Comparison of ENCODE assay signal across 23 cellular contexts in genomic region chr1:18919174-18919905, GRCh38. TPM values are rescaled to one million over a fixed set of nuclear protein-coding genes. Genes with fewer than 3 reads are reported as not detected.
A peak's percentile ranks its signal among the peaks of the same experiment; 100 is the strongest.
DNase-seq lines count a peak whose midpoint lies in the region; ATAC-seq and TF ChIP-seq lines count a peak whose summit lies in the region.
"Had no signal": no experiment of that assay in that cellular context is flagged by ENCODE, and none has a peak within 500 bp of the region (broad histone marks: within the 10 kb centered on the region; RNA-seq: fewer than 3 reads in every experiment).

No MANE protein-coding gene starts in this region.

- H3K4me1 ChIP-seq in trophoblast cell (ENCODE audit: control insufficient read depth in 1 of 2, insufficient read depth in 2 of 2, low read length in 2 of 2): peaks cover 48 to 54% of the 10 kb centered on the region in 2 experiments
- H3K4me1 ChIP-seq: BE2C had no signal

- TF ChIP-seq CTCF in WTC11 (IDR thresholded peaks at IDR 0.05) (no peak), glutamatergic neuron (IDR thresholded peaks at IDR 0.05; ENCODE audit: partially characterized antibody, unreplicated experiment) (no peak)

- no peak overlapping the region for H4K12ac ChIP-seq in trophoblast cell (ENCODE audit: low read depth, low read length)

- peaks cover 62% of the 10 kb centered on the region for H3K36me3 Mint-ChIP-seq in activated T-cell treated with anti-CD3 and anti-CD28 coated beads, Interleukin-2, amount 50 U/mL, for 24 hours (ENCODE audit: low read depth)
- H3K36me3 Mint-ChIP-seq in activated T-cell treated with anti-CD3 and anti-CD28 coated beads, Interleukin-2, amount 50 U/mL, for 4 hours (ENCODE audit: insufficient read depth): peaks cover 9% of the 10 kb centered on the region
- no peaks in the 10 kb centered on the region for H3K36me3 Mint-ChIP-seq in WTC11
- peaks cover under 1% of the 10 kb centered on the region for H3K36me3 Mint-ChIP-seq in glutamatergic neuron (ENCODE audit: unreplicated experiment)

- no peak overlapping the region for H3K9ac ChIP-seq in trophoblast cell (ENCODE audit: low read length)

- H3K27ac Mint-ChIP-seq in activated T-cell treated with anti-CD3 and anti-CD28 coated beads, Interleukin-2, amount 50 U/mL, for 24 hours: peak overlapping the region; percentile 55
- H3K27ac Mint-ChIP-seq in WTC11: 0 out of 2 replicates have a peak overlapping the region, but pooled peaks have one; percentile 36
- peak overlapping the region; percentile 85 for H3K27ac Mint-ChIP-seq in glutamatergic neuron (ENCODE audit: unreplicated experiment)

- H2BK5ac ChIP-seq in trophoblast cell (ENCODE audit: low read depth, low read length, poor library complexity): peak overlapping the region; percentile 76

- peak overlapping the region; percentile 78 for H4K91ac ChIP-seq in trophoblast cell (ENCODE audit: low read depth, low read length)

- peak overlapping the region; percentile 87 for H2BK12ac ChIP-seq in trophoblast cell (ENCODE audit: low read length)

- no peaks in the 10 kb centered on the region for H3K27me3 ChIP-seq in trophoblast cell (ENCODE audit: insufficient read depth, low read length)
- H3K27me3 ChIP-seq: BE2C, MG63, SJCRH30 had no signal

- H3K18ac ChIP-seq in trophoblast cell (ENCODE audit: low read length): peak overlapping the region; percentile 88

- ATAC-seq in activated T-cell treated with anti-CD3 and anti-CD28 coated beads, Interleukin-2, amount 50 U/mL, for 4 hours: no peak
- no peak for ATAC-seq in WTC11
- ATAC-seq: HCT116, HepG2 had no signal

- H2AFZ ChIP-seq in trophoblast cell (ENCODE audit: insufficient read depth, low read length, poor library complexity): no peak overlapping the region

- H3K4ac ChIP-seq in trophoblast cell (ENCODE audit: low read depth, low read length): peak overlapping the region; percentile 48

- peak overlapping the region; percentile 53 for H3K27ac ChIP-seq in trophoblast cell (ENCODE audit: low read depth, low read length)
- H3K27ac ChIP-seq: SJCRH30 had no signal

- H3K9me3 ChIP-seq in trophoblast cell (ENCODE audit: insufficient read depth, low read depth, low read length): no peaks in the 10 kb centered on the region
- H3K9me3 ChIP-seq: BE2C, MG63, SJCRH30 had no signal

- CTCF ChIA-PET in WTC11 (lab: Charles Lee): no interaction called here

- POLR2A ChIA-PET in WTC11 (lab: Charles Lee): no interaction called here

- H3K36me3 ChIP-seq in trophoblast cell (ENCODE audit: control insufficient read depth in 1 of 2, insufficient read depth in 2 of 2, low read length in 2 of 2): peaks cover 37 to 38% of the 10 kb centered on the region in 2 experiments
- H3K36me3 ChIP-seq: BE2C, MG63, SJCRH30 had no signal

- DNase-seq in activated T-cell treated with anti-CD3 and anti-CD28 coated beads, Interleukin-2, amount 50 U/mL, for 24 hours: no peak
- DNase-seq in activated T-cell treated with anti-CD3 and anti-CD28 coated beads, Interleukin-2, amount 50 U/mL, for 4 hours: no peak
- DNase-seq in WTC11 (ENCODE audit: low spot score): no peak
- DNase-seq in glutamatergic neuron: peak; percentile 61
- DNase-seq in trophoblast cell: no peak
- no peak for DNase-seq in EL
- DNase-seq in stimulated activated naive CD4-positive, alpha-beta T cell treated with Interleukin-2 at 50 U/mL for 16 hours (lab: John Stamatoyannopoulos, UW): no peak
- no peak for DNase-seq in central memory CD4-positive, alpha-beta T cell
- DNase-seq: 8988T; BE2C; Calu3; Karpas-422; MG63; NCI-H1092 treated with DMSO at 0.1 percent for 48 hours; NCI-H1694; NCI-H524; NK-92 treated with Interleukin-12 subunit alpha and Interleukin-12 subunit beta, amount 100 ng/mL, for 24 hours; SJCRH30 had no signal

- H3K9me3 Mint-ChIP-seq in activated T-cell treated with anti-CD3 and anti-CD28 coated beads, Interleukin-2, amount 50 U/mL, for 24 hours: no peaks in the 10 kb centered on the region
- no peaks in the 10 kb centered on the region for H3K9me3 Mint-ChIP-seq in activated T-cell treated with anti-CD3 and anti-CD28 coated beads, Interleukin-2, amount 50 U/mL, for 4 hours
- H3K9me3 Mint-ChIP-seq in WTC11: no peaks in the 10 kb centered on the region
- H3K9me3 Mint-ChIP-seq in glutamatergic neuron (ENCODE audit: unreplicated experiment): peaks cover 31% of the 10 kb centered on the region
- H3K9me3 Mint-ChIP-seq: CD4-positive, alpha-beta memory T cell had no signal

- no peak overlapping the region for H3K4me2 ChIP-seq in trophoblast cell (ENCODE audit: low read length)

- no peak overlapping the region for H3K23ac ChIP-seq in trophoblast cell (ENCODE audit: low read length)

- H3K4me3 Mint-ChIP-seq in activated T-cell treated with anti-CD3 and anti-CD28 coated beads, Interleukin-2, amount 50 U/mL, for 24 hours: no peak overlapping the region
- no peak overlapping the region for H3K4me3 Mint-ChIP-seq in activated T-cell treated with anti-CD3 and anti-CD28 coated beads, Interleukin-2, amount 50 U/mL, for 4 hours
- H3K4me3 Mint-ChIP-seq in WTC11 (no peak overlapping the region), glutamatergic neuron (ENCODE audit: unreplicated experiment) (peak overlapping the region; percentile 78)

- H4K8ac ChIP-seq in trophoblast cell (ENCODE audit: low read depth, low read length): peak overlapping the region; percentile 55

- peaks cover 19% of the 10 kb centered on the region for H3K79me2 ChIP-seq in trophoblast cell (ENCODE audit: control insufficient read depth, insufficient read depth, low read length, poor library complexity)

- peak overlapping the region; percentile 83 for H2BK120ac ChIP-seq in trophoblast cell (ENCODE audit: insufficient read depth, low read length, poor library complexity)

- no peaks in the 10 kb centered on the region for H3K27me3 Mint-ChIP-seq in activated T-cell treated with anti-CD3 and anti-CD28 coated beads, Interleukin-2, amount 50 U/mL, for 24 hours
- no peaks in the 10 kb centered on the region for H3K27me3 Mint-ChIP-seq in activated T-cell treated with anti-CD3 and anti-CD28 coated beads, Interleukin-2, amount 50 U/mL, for 4 hours (ENCODE audit: low read depth)
- H3K27me3 Mint-ChIP-seq in WTC11 (ENCODE audit: low read depth) (no peaks in the 10 kb centered on the region), glutamatergic neuron (ENCODE audit: unreplicated experiment) (peaks cover 21% of the 10 kb centered on the region)
- H3K27me3 Mint-ChIP-seq: CD4-positive, alpha-beta memory T cell had no signal

- H3K4me1 Mint-ChIP-seq in activated T-cell treated with anti-CD3 and anti-CD28 coated beads, Interleukin-2, amount 50 U/mL, for 24 hours (ENCODE audit: low read depth): peaks cover 26% of the 10 kb centered on the region
- H3K4me1 Mint-ChIP-seq in activated T-cell treated with anti-CD3 and anti-CD28 coated beads, Interleukin-2, amount 50 U/mL, for 4 hours (ENCODE audit: low read depth): peaks cover 29% of the 10 kb centered on the region
- H3K4me1 Mint-ChIP-seq in WTC11: peaks cover 13% of the 10 kb centered on the region
- H3K4me1 Mint-ChIP-seq in glutamatergic neuron (ENCODE audit: low read depth, unreplicated experiment): peaks cover 48% of the 10 kb centered on the region

- H3K14ac ChIP-seq in trophoblast cell (ENCODE audit: low read length): peak overlapping the region; percentile 78

- no peak overlapping the region for H3K4me3 ChIP-seq in trophoblast cell (ENCODE audit: low read depth, low read length)
- H3K4me3 ChIP-seq: MG63, SJCRH30 had no signal

- peaks cover 48% of the 10 kb centered on the region for H3K79me1 ChIP-seq in trophoblast cell (ENCODE audit: low read length)

- peak overlapping the region; percentile 90 for H2AK5ac ChIP-seq in trophoblast cell (ENCODE audit: low read length)

- WGBS in trophoblast cell (ENCODE audit: extremely low coverage, insufficient coverage, insufficient read length): no CpG with 5 or more reads among the region's 31 CpGs

TF ChIP-seq in WTC11, 78 proteins besides CTCF, POLR2A, EP300 and RAD21 (continues in another document):
- TF ChIP-seq ZSCAN18 (CRISPR knock-in tag; IDR thresholded peaks at IDR 0.05): no peak
- no peak for TF ChIP-seq ZNF416 (CRISPR knock-in tag; IDR thresholded peaks at IDR 0.05)
- no peak for TF ChIP-seq IRF1 (CRISPR knock-in tag; IDR thresholded peaks at IDR 0.05)
- no peak for TF ChIP-seq FOXK1 (CRISPR knock-in tag; IDR thresholded peaks at IDR 0.05)
- TF ChIP-seq ZNF138 (CRISPR knock-in tag; conservative IDR thresholded peaks at IDR 0.05): no peak
- no peak for TF ChIP-seq FOXP1 (CRISPR knock-in tag; IDR thresholded peaks at IDR 0.05; ENCODE audit: borderline replicate concordance)
- TF ChIP-seq EMX1 (CRISPR knock-in tag; IDR thresholded peaks at IDR 0.05): no peak
- TF ChIP-seq TCF7 (CRISPR knock-in tag; IDR thresholded peaks at IDR 0.05; ENCODE audit: low read depth): no peak

RNA-seq across cellular contexts. Expression of gene ALDH4A1, which starts 17.0 kb away (rescaled TPM):
- 1 to 10 TPM; 4.2 to 4.6 (median 4.4) TPM for total RNA-seq in activated T-cell treated with anti-CD3 and anti-CD28 coated beads, Interleukin-2, amount 50 U/mL, for 4 hours
- total RNA-seq in WTC11 (2021): 31.0 to 37.5 TPM (median 36.2 TPM) in 3 replicates
- total RNA-seq in glutamatergic neuron (ENCODE audit: unreplicated experiment): 28.9 TPM
- 34.2 and 35.7 TPM in 2 replicates for polyA plus RNA-seq in trophoblast cell (2013)

RNA-seq across cellular contexts. Expression of gene IFFO2, which starts 37.1 kb away (rescaled TPM):
- 10 to 100 TPM; 36.0 to 47.6 (median 36.1) TPM for total RNA-seq in activated T-cell treated with anti-CD3 and anti-CD28 coated beads, Interleukin-2, amount 50 U/mL, for 4 hours
- 6.5 to 8.1 TPM (median 6.9 TPM) in 3 replicates for total RNA-seq in WTC11 (2021)
- total RNA-seq in glutamatergic neuron (ENCODE audit: unreplicated experiment): 107 TPM
- polyA plus RNA-seq in trophoblast cell (2013): 18.2 and 19.5 TPM in 2 replicates

RNA-seq across cellular contexts. Expression of gene TAS1R2, which starts 59.9 kb away (rescaled TPM):
- not detected for total RNA-seq in activated T-cell treated with anti-CD3 and anti-CD28 coated beads, Interleukin-2, amount 50 U/mL, for 4 hours
- total RNA-seq in WTC11 (2021) (not detected in 3 replicates), glutamatergic neuron (ENCODE audit: unreplicated experiment) (not detected)
- 0.01 TPM in 1 of 2 replicates, not detected in the other for polyA plus RNA-seq in trophoblast cell (2013)
- total RNA-seq: Calu3; CD4-positive, alpha-beta memory T cell; HepG2; OCI-LY7; RPMI7951; SJCRH30 had no signal
- polyA plus RNA-seq: CD4-positive, alpha-beta memory T cell; HepG2 had no signal
